21 cellular contexts compared by ENCODE assay signal in genomic region chr16:84959784-84960417, GRCh38.
"Had no signal": no experiment of that assay in that cellular context is flagged by ENCODE, and none has a peak within 500 bp of the region (broad histone marks: within the 10 kb centered on the region; RNA-seq: fewer than 3 reads in every experiment).

No MANE protein-coding gene starts in this region.

- H3K9me3 ChIP-seq: esophagus muscularis mucosa, gastrocnemius medialis, heart right ventricle, neutrophil, ovary, right atrium auricular region, suprapubic skin, thyroid gland, upper lobe of left lung, uterus had no signal

- H3K36me3 ChIP-seq: esophagus muscularis mucosa, gastrocnemius medialis, heart right ventricle, neutrophil, ovary, right atrium auricular region, suprapubic skin, thyroid gland, upper lobe of left lung, uterus had no signal

- H3K4me2 ChIP-seq: smooth muscle cell had no signal

- DNase-seq: effector memory CD4-positive, alpha-beta T cell; gastrocnemius medialis; heart right ventricle; hypothalamus; mammary epithelial cell; naive thymus-derived CD4-positive, alpha-beta T cell; nephron progenitor cell; ovary; stimulated activated CD4-positive, alpha-beta T cell treated with anti-CD3 and anti-CD28 coated beads, Interleukin-2, amount 100 ng/mL, for 48 hours; stimulated activated naive CD4-positive, alpha-beta T cell treated with Interleukin-2 at 50 U/mL for 16 hours; thyroid gland; upper lobe of left lung; uterus had no signal

- FAIRE-seq: endometrium, islet of Langerhans had no signal

- H3K27me3 ChIP-seq: esophagus muscularis mucosa, gastrocnemius medialis, ovary, right atrium auricular region, thyroid gland, upper lobe of left lung, uterus had no signal

- H3K27ac ChIP-seq: esophagus muscularis mucosa, gastrocnemius medialis, heart right ventricle, neutrophil, ovary, right atrium auricular region, suprapubic skin, thyroid gland, upper lobe of left lung, uterus had no signal

- H3K4me1 ChIP-seq: esophagus muscularis mucosa, gastrocnemius medialis, heart right ventricle, right atrium auricular region, suprapubic skin, thyroid gland, upper lobe of left lung, uterus had no signal

- H3K4me3 ChIP-seq: esophagus muscularis mucosa, gastrocnemius medialis, heart right ventricle, ovary, right atrium auricular region, smooth muscle cell, suprapubic skin, thyroid gland, upper lobe of left lung, uterus had no signal

- ATAC-seq: gastrocnemius medialis; heart right ventricle; left lobe of liver; naive thymus-derived CD4-positive, alpha-beta T cell had no signal
